In genomic region chr6:108966855-108967755, GRCh38 we compare ENCODE assay signal across 8 cellular contexts.
DNase-seq lines count a peak whose midpoint lies in the region; ATAC-seq and TF ChIP-seq lines count a peak whose summit lies in the region.

No MANE protein-coding gene starts in this region.

- no peak overlapping the region for H3K4me3 Mint-ChIP-seq in activated CD8-positive, alpha-beta memory T cell treated with anti-CD3 and anti-CD28 coated beads, Interleukin-2, amount 10 ng/mL, durations not matched to agents 7 days and 5 days
- no peak overlapping the region for H3K4me3 Mint-ChIP-seq in T-helper 2 cell treated with Interferon-gamma antibody and Interleukin-4, amounts not matched to agents 5 μg/mL and 100 μg/mL, for 36 hours

- H3K27me3 ChIP-seq in gastroesophageal sphincter (no peaks in the 10 kb centered on the region), gastrocnemius medialis (no peaks in the 10 kb centered on the region)

- H3K4me1 Mint-ChIP-seq in activated CD8-positive, alpha-beta memory T cell treated with anti-CD3 and anti-CD28 coated beads, Interleukin-2, amount 10 ng/mL, durations not matched to agents 7 days and 5 days: peaks cover 23% of the 10 kb centered on the region
- H3K4me1 Mint-ChIP-seq in T-helper 2 cell treated with Interferon-gamma antibody and Interleukin-4, amounts not matched to agents 5 μg/mL and 100 μg/mL, for 36 hours (ENCODE audit: low read depth): peaks cover 10% of the 10 kb centered on the region

- no peaks in the 10 kb centered on the region for H3K36me3 Mint-ChIP-seq in activated CD8-positive, alpha-beta memory T cell treated with anti-CD3 and anti-CD28 coated beads, Interleukin-2, amount 10 ng/mL, durations not matched to agents 7 days and 5 days
- no peaks in the 10 kb centered on the region for H3K36me3 Mint-ChIP-seq in T-helper 2 cell treated with Interferon-gamma antibody and Interleukin-4, amounts not matched to agents 5 μg/mL and 100 μg/mL, for 36 hours (ENCODE audit: low read depth)

- no peak overlapping the region for H3K4me3 ChIP-seq in gastroesophageal sphincter
- no peak overlapping the region for H3K4me3 ChIP-seq in gastrocnemius medialis
- no peak overlapping the region for H3K4me3 ChIP-seq in coronary artery

- H3K36me3 ChIP-seq in gastroesophageal sphincter: no peaks in the 10 kb centered on the region
- no peaks in the 10 kb centered on the region for H3K36me3 ChIP-seq in gastrocnemius medialis

- in situ Hi-C loops in gastrocnemius medialis (cut with MboI; ENCODE audit: low sequenced_read_pairs in 4 of 4): no loop called here

- H3K27ac ChIP-seq in gastroesophageal sphincter: no peak overlapping the region
- H3K27ac ChIP-seq in gastrocnemius medialis: peak overlapping the region; percentile 71 to 82 (median 76)
- peak overlapping the region in 1 of 2 donors; percentile 34 for H3K27ac ChIP-seq in coronary artery

- TF ChIP-seq CTCF in gastroesophageal sphincter (IDR thresholded peaks at IDR 0.05) (no peak), gastrocnemius medialis (IDR thresholded peaks at IDR 0.05 in 4 of 5, conservative IDR thresholded peaks at IDR 0.05 in 1 of 5) (no peak), coronary artery (IDR thresholded peaks at IDR 0.05) (no peak)

- 81 to 100% methylated on average over 1 to 8 of the region's 12 CpGs for WGBS in gastroesophageal sphincter (ENCODE audit: low coverage in 1 of 2), 2 donors

- H3K9me3 Mint-ChIP-seq in activated CD8-positive, alpha-beta memory T cell treated with anti-CD3 and anti-CD28 coated beads, Interleukin-2, amount 10 ng/mL, durations not matched to agents 7 days and 5 days (ENCODE audit: low read depth): no peaks in the 10 kb centered on the region
- no peaks in the 10 kb centered on the region for H3K9me3 Mint-ChIP-seq in T-helper 2 cell treated with Interferon-gamma antibody and Interleukin-4, amounts not matched to agents 5 μg/mL and 100 μg/mL, for 36 hours

- no peak overlapping the region for H3K27ac Mint-ChIP-seq in activated CD8-positive, alpha-beta memory T cell treated with anti-CD3 and anti-CD28 coated beads, Interleukin-2, amount 10 ng/mL, durations not matched to agents 7 days and 5 days
- H3K27ac Mint-ChIP-seq in T-helper 2 cell treated with Interferon-gamma antibody and Interleukin-4, amounts not matched to agents 5 μg/mL and 100 μg/mL, for 36 hours: no peak overlapping the region

- H3K4me1 ChIP-seq in gastroesophageal sphincter (peaks cover 0 to 8% (median 0%) of the 10 kb centered on the region in 3 donors), gastrocnemius medialis (peaks cover 33 to 36% of the 10 kb centered on the region in 2 donors)

- peak; percentile 74 for ATAC-seq in activated CD8-positive, alpha-beta memory T cell treated with anti-CD3 and anti-CD28 coated beads, Interleukin-2, amount 10 ng/mL, durations not matched to agents 7 days and 5 days
- ATAC-seq in gastroesophageal sphincter (peak; percentile 25), gastrocnemius medialis (peak; percentile 71 to 84), GM21528 (IDR thresholded peaks at IDR 0.05; ENCODE audit: low FRiP score, unreplicated experiment) (no peak)

- DNase-seq in activated CD8-positive, alpha-beta memory T cell treated with anti-CD3 and anti-CD28 coated beads, Interleukin-2, amount 10 ng/mL, durations not matched to agents 7 days and 5 days: peak; percentile 47
- DNase-seq in activated CD8-positive, alpha-beta memory T cell treated with anti-CD3 and anti-CD28 coated beads, Interleukin-2, amount 50 U/mL, for 4 hours: no peak
- DNase-seq in T-helper 2 cell treated with Interferon-gamma antibody and Interleukin-4, amounts not matched to agents 5 μg/mL and 100 μg/mL, for 36 hours (ENCODE audit: low spot score): peak; percentile 24
- peak; percentile 56 to 73 for DNase-seq in gastrocnemius medialis
- no peak for DNase-seq in coronary artery (ENCODE audit: low spot score)
- no peak for DNase-seq in COR-L47 (lab: John Stamatoyannopoulos, UW)

- intact Hi-C loops in gastrocnemius medialis (cut with DNase I; ENCODE audit: low total_unique reads): no loop called here

- no peaks in the 10 kb centered on the region for H3K9me3 ChIP-seq in gastroesophageal sphincter
- no peaks in the 10 kb centered on the region for H3K9me3 ChIP-seq in gastrocnemius medialis

- no peaks in the 10 kb centered on the region for H3K27me3 Mint-ChIP-seq in activated CD8-positive, alpha-beta memory T cell treated with anti-CD3 and anti-CD28 coated beads, Interleukin-2, amount 10 ng/mL, durations not matched to agents 7 days and 5 days
- peaks cover 2% of the 10 kb centered on the region for H3K27me3 Mint-ChIP-seq in T-helper 2 cell treated with Interferon-gamma antibody and Interleukin-4, amounts not matched to agents 5 μg/mL and 100 μg/mL, for 36 hours (ENCODE audit: low read depth)

- CTCF ChIA-PET in activated CD8-positive, alpha-beta memory T cell treated with anti-CD3 and anti-CD28 coated beads, Interleukin-2, amount 10 ng/mL, durations not matched to agents 7 days and 5 days (lab: Charles Lee): interaction anchor here (2.7 kb wide), 1 partner anchor 12 kb away, joined by 10 read pairs; no protein-coding TSS in a partner anchor

- no peak for TF ChIP-seq EP300 in gastroesophageal sphincter (IDR thresholded peaks at IDR 0.05)

- TF ChIP-seq POLR2A in gastroesophageal sphincter (IDR thresholded peaks at IDR 0.05) (no peak), gastrocnemius medialis (IDR thresholded peaks at IDR 0.05) (peak; percentile 28 to 53)

Comparison
In these comparisons a context has a peak if more than half of its experiments do, and no peak if none do; other contexts are left out.
1. DNase-seq: peak in activated CD8-positive, alpha-beta memory T cell treated with anti-CD3 and anti-CD28 coated beads, Interleukin-2, amount 10 ng/mL, durations not matched to agents 7 days and 5 days (single experiment), T-helper 2 cell treated with Interferon-gamma antibody and Interleukin-4, amounts not matched to agents 5 μg/mL and 100 μg/mL, for 36 hours (single experiment) and gastrocnemius medialis (2 of 2); none in activated CD8-positive, alpha-beta memory T cell treated with anti-CD3 and anti-CD28 coated beads, Interleukin-2, amount 50 U/mL, for 4 hours (single experiment), coronary artery (single experiment) and COR-L47 (single experiment).
2. H3K27ac ChIP-seq: peak in gastrocnemius medialis (4 of 4); none in gastroesophageal sphincter (0 of 4).
3. POLR2A ChIP-seq: peak in gastrocnemius medialis (2 of 2); none in gastroesophageal sphincter (0 of 2).